10 cellular contexts compared by ENCODE assay signal in the genomic region with DNA sequence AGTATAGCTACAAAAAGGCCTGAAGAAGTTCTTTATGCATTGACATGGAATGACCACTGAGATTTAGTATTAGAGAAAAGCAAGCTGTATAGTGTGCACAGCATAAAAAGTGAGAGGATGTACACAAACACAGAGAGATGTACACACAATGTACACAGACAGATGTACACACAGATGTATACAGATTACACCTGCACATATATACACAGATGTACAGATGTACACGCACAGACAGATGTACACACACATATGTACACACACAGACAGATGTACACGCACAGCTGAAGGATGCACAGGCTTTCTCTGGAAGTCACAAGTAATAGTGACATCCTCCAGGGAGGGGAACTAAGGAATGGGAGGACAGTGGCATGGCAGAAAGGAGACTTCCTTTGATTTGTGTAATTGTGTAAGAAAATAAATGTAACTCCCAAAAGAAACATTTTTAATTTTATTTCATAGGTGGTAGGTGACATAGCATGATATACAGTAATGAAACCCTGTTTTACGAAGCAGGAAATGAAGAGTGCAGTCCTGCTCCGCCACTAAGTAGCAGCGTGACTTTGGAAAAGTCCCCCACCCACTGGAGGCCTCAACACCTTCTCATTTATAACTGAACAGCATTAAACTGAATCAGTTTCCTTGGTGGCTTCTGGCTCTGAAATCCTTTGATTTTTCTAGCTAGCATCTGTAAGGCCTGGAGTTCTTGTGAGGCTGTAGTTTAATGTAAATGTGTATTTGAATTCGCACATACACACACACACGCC. TPM values are rescaled to one million over a fixed set of nuclear protein-coding genes. Genes with fewer than 3 reads are reported as not detected.
DNase-seq lines count a peak whose midpoint lies in the region; ATAC-seq and TF ChIP-seq lines count a peak whose summit lies in the region.
"Had no signal": no experiment of that assay in that cellular context is flagged by ENCODE, and none has a peak within 500 bp of the region (broad histone marks: within the 10 kb centered on the region; RNA-seq: fewer than 3 reads in every experiment).

No MANE protein-coding gene starts in this region.

- no peak overlapping the region for H3K4me3 ChIP-seq in mesenchymal stem cell (ENCODE audit: insufficient read depth in 1 of 2, low read depth in 1 of 2, low read length in 2 of 2)

- H3K9me3 Mint-ChIP-seq in activated CD8-positive, alpha-beta T cell treated with anti-CD3 and anti-CD28 coated beads for 36 hours: no peaks in the 10 kb centered on the region
- no peaks in the 10 kb centered on the region for H3K9me3 Mint-ChIP-seq in stimulated activated naive CD8-positive, alpha-beta T cell treated with anti-CD3 and anti-CD28 coated beads, Interleukin-15, Interleukin-2, amounts not matched to agents 100 ng/mL and 50 ng/mL, for 24 hours

- no peak overlapping the region for H4K91ac ChIP-seq in mesenchymal stem cell (ENCODE audit: low read length)

- no peak overlapping the region for H3K4ac ChIP-seq in mesenchymal stem cell (ENCODE audit: low read depth in 1 of 2, low read length in 2 of 2)

- no peak overlapping the region for H3K18ac ChIP-seq in mesenchymal stem cell (ENCODE audit: low read depth in 1 of 2, low read length in 2 of 2)

- POLR2A ChIA-PET in activated CD8-positive, alpha-beta T cell treated with anti-CD3 and anti-CD28 coated beads for 36 hours (lab: Charles Lee): interaction anchor here (1.0 to 11.5 kb wide), 8 partner anchors 10 to 48 kb away, joined by 4 to 142 read pairs (median 8); a partner anchor contains a TSS

- H3K36me3 Mint-ChIP-seq in activated CD8-positive, alpha-beta T cell treated with anti-CD3 and anti-CD28 coated beads for 36 hours (ENCODE audit: low read depth): peaks cover 51% of the 10 kb centered on the region
- peaks cover 40% of the 10 kb centered on the region for H3K36me3 Mint-ChIP-seq in stimulated activated naive CD8-positive, alpha-beta T cell treated with anti-CD3 and anti-CD28 coated beads, Interleukin-15, Interleukin-2, amounts not matched to agents 100 ng/mL and 50 ng/mL, for 24 hours (ENCODE audit: low read depth)

- H3K4me3 Mint-ChIP-seq in activated CD8-positive, alpha-beta T cell treated with anti-CD3 and anti-CD28 coated beads for 36 hours: peak overlapping the region; percentile 74
- peak overlapping the region; percentile 84 for H3K4me3 Mint-ChIP-seq in stimulated activated naive CD8-positive, alpha-beta T cell treated with anti-CD3 and anti-CD28 coated beads, Interleukin-15, Interleukin-2, amounts not matched to agents 100 ng/mL and 50 ng/mL, for 24 hours

- H2BK5ac ChIP-seq in mesenchymal stem cell (ENCODE audit: low read depth, low read length, poor library complexity, severe bottlenecking): no peak overlapping the region

- peaks cover 0 to 4% of the 10 kb centered on the region in 2 experiments for H3K36me3 ChIP-seq in mesenchymal stem cell (ENCODE audit: control insufficient read depth in 1 of 2, insufficient read depth in 2 of 2, low read depth in 1 of 2, low read length in 2 of 2)

- no peaks in the 10 kb centered on the region for H3K27me3 ChIP-seq in mesenchymal stem cell (ENCODE audit: control insufficient read depth in 1 of 2, insufficient read depth in 1 of 2, low read length in 2 of 2)

- H3K23ac ChIP-seq in mesenchymal stem cell (ENCODE audit: low read length in 2 of 2): no peak overlapping the region

- 77% methylated on average over 6 of the region's 7 CpGs for WGBS in mesenchymal stem cell

- H2BK120ac ChIP-seq in mesenchymal stem cell (ENCODE audit: low read depth, low read length): no peak overlapping the region

- H2AFZ ChIP-seq in mesenchymal stem cell (ENCODE audit: low read depth, low read length): no peak overlapping the region

- no peak overlapping the region for H2AK5ac ChIP-seq in mesenchymal stem cell (ENCODE audit: low read length, severe bottlenecking)

- ATAC-seq in HG03378 (IDR thresholded peaks at IDR 0.05; ENCODE audit: unreplicated experiment): peak; percentile 31
- ATAC-seq in activated CD8-positive, alpha-beta T cell treated with anti-CD3 and anti-CD28 coated beads for 36 hours: peak; percentile 34

- H3K9ac ChIP-seq in mesenchymal stem cell (ENCODE audit: low read length): peak overlapping the region; percentile 63

- peak overlapping the region in 1 of 2 experiments; percentile 61 for H3K14ac ChIP-seq in mesenchymal stem cell (ENCODE audit: low read length in 2 of 2)

- H3K9me3 ChIP-seq in mesenchymal stem cell (ENCODE audit: control insufficient read depth, low read length): no peaks in the 10 kb centered on the region

- H3K4me2 ChIP-seq in mesenchymal stem cell (ENCODE audit: low read length, poor library complexity, severe bottlenecking): no peak overlapping the region

- TF ChIP-seq CTCF in activated CD8-positive, alpha-beta T cell treated with anti-CD3 and anti-CD28 coated beads for 36 hours (IDR thresholded peaks at IDR 0.05): no peak

- H3K27me3 Mint-ChIP-seq in activated CD8-positive, alpha-beta T cell treated with anti-CD3 and anti-CD28 coated beads for 36 hours: no peaks in the 10 kb centered on the region
- H3K27me3 Mint-ChIP-seq in stimulated activated naive CD8-positive, alpha-beta T cell treated with anti-CD3 and anti-CD28 coated beads, Interleukin-15, Interleukin-2, amounts not matched to agents 100 ng/mL and 50 ng/mL, for 24 hours: no peaks in the 10 kb centered on the region

- H3K4me1 ChIP-seq in mesenchymal stem cell (ENCODE audit: control insufficient read depth, insufficient read depth, low read depth, low read length): peaks cover 17% of the 10 kb centered on the region

- peak; percentile 92 for DNase-seq in activated CD8-positive, alpha-beta T cell treated with anti-CD3 and anti-CD28 coated beads for 36 hours
- no peak for DNase-seq in mesenchymal stem cell
- no peak for DNase-seq in anterior cingulate cortex (lab: John Stamatoyannopoulos, UW)
- DNase-seq in OCI-M1 (lab: John Stamatoyannopoulos, UW): no peak
- DNase-seq in hepatic stellate cell (ENCODE audit: low spot score): no peak
- DNase-seq: NCI-H1417, SIG-M5 had no signal

- H3K79me1 ChIP-seq in mesenchymal stem cell (replicated peaks; ENCODE audit: low read length, poor library complexity, severe bottlenecking): no peaks in the 10 kb centered on the region

- H3K27ac Mint-ChIP-seq in activated CD8-positive, alpha-beta T cell treated with anti-CD3 and anti-CD28 coated beads for 36 hours: peak overlapping the region; percentile 99
- H3K27ac Mint-ChIP-seq in stimulated activated naive CD8-positive, alpha-beta T cell treated with anti-CD3 and anti-CD28 coated beads, Interleukin-15, Interleukin-2, amounts not matched to agents 100 ng/mL and 50 ng/mL, for 24 hours: peak overlapping the region; percentile 99

- H4K8ac ChIP-seq in mesenchymal stem cell (ENCODE audit: low read length): no peak overlapping the region

- CTCF ChIA-PET in activated CD8-positive, alpha-beta T cell treated with anti-CD3 and anti-CD28 coated beads for 36 hours (lab: Charles Lee): interaction anchor here (0.8 to 1.4 kb wide), 5 partner anchors 14 to 734 kb away, joined by 3 to 6 read pairs (median 4); a partner anchor contains a TSS

- H3K4me1 Mint-ChIP-seq in activated CD8-positive, alpha-beta T cell treated with anti-CD3 and anti-CD28 coated beads for 36 hours (ENCODE audit: low read depth): peaks cover 86% of the 10 kb centered on the region
- H3K4me1 Mint-ChIP-seq in stimulated activated naive CD8-positive, alpha-beta T cell treated with anti-CD3 and anti-CD28 coated beads, Interleukin-15, Interleukin-2, amounts not matched to agents 100 ng/mL and 50 ng/mL, for 24 hours (ENCODE audit: low read depth): peaks cover 96% of the 10 kb centered on the region

- intact Hi-C loops in activated CD8-positive, alpha-beta T cell treated with anti-CD3 and anti-CD28 coated beads for 36 hours (cut with micrococcal nuclease): loop anchor here (2.0 kb wide), 1 partner anchor 32 kb away; no protein-coding TSS in a partner anchor

- H2BK15ac ChIP-seq in mesenchymal stem cell (ENCODE audit: low read depth, poor library complexity, severe bottlenecking): no peak overlapping the region

- no peak overlapping the region for H3K27ac ChIP-seq in mesenchymal stem cell (ENCODE audit: low read length, poor library complexity, severe bottlenecking)

- no peak overlapping the region for H2BK12ac ChIP-seq in mesenchymal stem cell (ENCODE audit: low read length in 2 of 2)

RNA-seq across cellular contexts. Expression of a gene that starts 14.1 kb away (rescaled TPM):
- 10 to 100 TPM; 38.3 to 40.9 TPM for total RNA-seq in activated CD8-positive, alpha-beta T cell treated with anti-CD3 and anti-CD28 coated beads for 36 hours
- 3.8 TPM for polyA plus RNA-seq in mesenchymal stem cell (2013, experiment 1 of 2)
- 3.6 TPM for polyA plus RNA-seq in mesenchymal stem cell (2013, experiment 2 of 2)
- total RNA-seq: bronchial epithelial cell had no signal
